In the genomic region with DNA sequence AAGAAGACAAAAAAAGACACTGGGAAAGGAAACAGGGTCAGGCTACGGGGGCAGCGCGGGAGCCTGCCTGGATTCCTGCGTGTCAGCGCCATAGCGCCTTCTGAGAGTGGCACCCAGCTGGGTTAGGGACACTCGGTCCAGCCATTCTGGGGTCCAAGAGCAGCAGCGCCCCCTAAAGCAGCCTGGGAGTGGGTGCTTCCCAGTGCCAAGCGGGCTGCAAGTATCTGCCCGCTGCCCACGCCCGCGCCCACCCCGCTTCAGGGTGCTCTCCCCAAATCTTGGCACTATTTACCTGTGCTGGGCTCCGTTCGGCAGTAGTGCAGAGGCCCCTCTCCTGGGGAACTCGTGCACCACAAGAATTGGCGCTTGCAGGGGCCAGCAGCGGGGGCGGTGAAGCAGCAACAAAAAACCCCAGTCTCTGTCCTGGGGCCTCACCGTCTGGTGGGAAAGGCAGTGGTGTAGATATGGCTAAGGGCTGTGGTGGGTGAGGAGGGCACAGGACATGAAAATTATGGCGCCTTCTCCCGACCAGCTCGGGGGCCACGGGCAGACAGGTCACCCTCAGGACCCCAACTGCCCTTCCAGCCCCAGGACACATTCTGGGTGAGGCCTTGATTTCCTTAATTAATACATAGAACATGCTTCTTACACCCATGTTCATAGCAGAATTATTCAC, we compare ENCODE assay signal across 1 cellular context.
TF ChIP-seq lines count a peak whose summit lies in the region.

No MANE protein-coding gene starts in this region.

TF ChIP-seq in HCT116, 20 proteins besides CTCF, POLR2A, EP300 and RAD21 (continued from another document):
- TF ChIP-seq, protein P1, sequence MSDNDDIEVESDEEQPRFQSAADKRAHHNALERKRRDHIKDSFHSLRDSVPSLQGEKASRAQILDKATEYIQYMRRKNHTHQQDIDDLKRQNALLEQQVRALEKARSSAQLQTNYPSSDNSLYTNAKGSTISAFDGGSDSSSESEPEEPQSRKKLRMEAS (IDR thresholded peaks at IDR 0.05), result no peak
- TF ChIP-seq CBX3 (IDR thresholded peaks at IDR 0.05; ENCODE audit: low read depth), result no peak
- no peak for TF ChIP-seq SP1 (IDR thresholded peaks at IDR 0.05; ENCODE audit: low read depth)
- no peak for TF ChIP-seq ELF1 (IDR thresholded peaks at IDR 0.05; ENCODE audit: borderline replicate concordance, low read depth)
